In the genomic region with DNA sequence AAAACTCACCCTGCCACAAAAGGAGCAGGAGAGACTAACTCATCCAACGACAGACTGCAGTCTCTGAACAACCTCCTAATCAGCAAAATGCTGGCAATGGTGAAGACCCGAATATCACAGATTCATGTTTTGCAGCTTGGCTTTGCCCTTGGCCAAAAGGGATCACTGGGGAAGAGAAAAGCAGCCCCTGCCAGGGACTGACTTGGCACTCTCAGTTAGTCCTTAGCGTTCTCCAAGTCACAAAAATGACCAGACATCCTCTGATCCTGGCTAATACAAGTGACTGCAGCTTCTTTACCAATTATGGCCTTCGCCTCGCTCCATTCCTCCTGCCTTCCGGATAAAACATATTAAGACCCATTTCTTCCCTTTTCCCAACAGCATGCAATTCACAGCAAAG, we compare ENCODE assay signal across 30 cellular contexts. TPM values are rescaled to one million over a fixed set of nuclear protein-coding genes. Genes with fewer than 3 reads are reported as not detected.
"Had no signal": no experiment of that assay in that cellular context is flagged by ENCODE, and none has a peak within 500 bp of the region (broad histone marks: within the 10 kb centered on the region; RNA-seq: fewer than 3 reads in every experiment).

No MANE protein-coding gene starts in this region.

- H3K4me3 ChIP-seq: adrenal gland, body of pancreas, esophagus squamous epithelium, gastroesophageal sphincter had no signal

- H3K4me3 Mint-ChIP-seq: activated CD4-positive, alpha-beta memory T cell treated with anti-CD3 and anti-CD28 coated beads for 36 hours; activated CD4-positive, alpha-beta T cell treated with anti-CD3 and anti-CD28 coated beads for 36 hours; activated CD4-positive, alpha-beta T cell treated with anti-CD3 and anti-CD28 coated beads, Interleukin-2, amount 10 ng/mL, durations not matched to agents 24 days and 14 days; activated CD8-positive, alpha-beta memory T cell treated with anti-CD3 and anti-CD28 coated beads, Interleukin-2, amount 10 ng/mL, durations not matched to agents 7 days and 5 days; activated CD8-positive, alpha-beta T cell treated with anti-CD3 and anti-CD28 coated beads, Interleukin-2, amount 10 ng/mL, durations not matched to agents 7 days and 5 days; activated naive CD4-positive, alpha-beta T cell treated with anti-CD3 and anti-CD28 coated beads for 36 hours; activated naive CD4-positive, alpha-beta T cell treated with anti-CD3 and anti-CD28 coated beads, Interleukin-2, amount 50 U/mL, for 24 hours; activated naive CD8-positive, alpha-beta T cell treated with anti-CD3 and anti-CD28 coated beads for 36 hours; activated naive CD8-positive, alpha-beta T cell treated with anti-CD3 and anti-CD28 coated beads, Interleukin-2, amount 50 U/mL, for 24 hours; activated T-helper 1 cell treated with anti-CD3 and anti-CD28 coated beads, Interleukin-12 subunit alpha, Interleukin-12 subunit beta, Interleukin-2, Interleukin-4 antibody, amounts not matched to agents 30 ng/mL and 10 ng/mL and 1 ng/mL, durations not matched to agents 14 hours and 24 hours and 36 hours; effector memory CD8-positive, alpha-beta T cell had no signal

- H3K36me3 ChIP-seq: adrenal gland, esophagus squamous epithelium, gastroesophageal sphincter had no signal

- ATAC-seq: activated CD4-positive, alpha-beta T cell treated with anti-CD3 and anti-CD28 coated beads for 36 hours; activated CD8-positive, alpha-beta memory T cell treated with anti-CD3 and anti-CD28 coated beads, Interleukin-2, amount 10 ng/mL, durations not matched to agents 7 days and 5 days; activated CD8-positive, alpha-beta T cell treated with anti-CD3 and anti-CD28 coated beads, Interleukin-2, amount 10 ng/mL, durations not matched to agents 7 days and 5 days; activated naive CD8-positive, alpha-beta T cell treated with anti-CD3 and anti-CD28 coated beads, Interleukin-2, amount 50 U/mL, for 24 hours; body of pancreas; effector memory CD8-positive, alpha-beta T cell; gastroesophageal sphincter had no signal

- H3K9me3 ChIP-seq: adrenal gland, body of pancreas, esophagus squamous epithelium, gastroesophageal sphincter had no signal

- H3K27ac Mint-ChIP-seq: activated CD4-positive, alpha-beta memory T cell treated with anti-CD3 and anti-CD28 coated beads for 36 hours; activated CD4-positive, alpha-beta T cell treated with anti-CD3 and anti-CD28 coated beads for 36 hours; activated CD4-positive, alpha-beta T cell treated with anti-CD3 and anti-CD28 coated beads, Interleukin-2, amount 10 ng/mL, durations not matched to agents 24 days and 14 days; activated CD8-positive, alpha-beta memory T cell treated with anti-CD3 and anti-CD28 coated beads, Interleukin-2, amount 10 ng/mL, durations not matched to agents 7 days and 5 days; activated CD8-positive, alpha-beta T cell treated with anti-CD3 and anti-CD28 coated beads, Interleukin-2, amount 10 ng/mL, durations not matched to agents 7 days and 5 days; activated naive CD4-positive, alpha-beta T cell treated with anti-CD3 and anti-CD28 coated beads for 36 hours; activated naive CD4-positive, alpha-beta T cell treated with anti-CD3 and anti-CD28 coated beads, Interleukin-2, amount 50 U/mL, for 24 hours; activated naive CD8-positive, alpha-beta T cell treated with anti-CD3 and anti-CD28 coated beads for 36 hours; activated naive CD8-positive, alpha-beta T cell treated with anti-CD3 and anti-CD28 coated beads, Interleukin-2, amount 50 U/mL, for 24 hours; activated T-helper 1 cell treated with anti-CD3 and anti-CD28 coated beads, Interleukin-12 subunit alpha, Interleukin-12 subunit beta, Interleukin-2, Interleukin-4 antibody, amounts not matched to agents 30 ng/mL and 10 ng/mL and 1 ng/mL, durations not matched to agents 14 hours and 24 hours and 36 hours; activated T-helper 2 cell treated with anti-CD3 and anti-CD28 coated beads, Interferon-gamma antibody, Interleukin-2, Interleukin-4, amounts not matched to agents 10 μg/mL and 5 μg/mL and 100 μg/mL, durations not matched to agents 14 hours and 24 hours and 36 hours; effector memory CD8-positive, alpha-beta T cell had no signal

- H3K4me1 ChIP-seq: adrenal gland, body of pancreas, esophagus squamous epithelium, gastroesophageal sphincter had no signal

- H3K4me1 Mint-ChIP-seq: activated CD4-positive, alpha-beta T cell treated with anti-CD3 and anti-CD28 coated beads for 36 hours; activated CD8-positive, alpha-beta memory T cell treated with anti-CD3 and anti-CD28 coated beads, Interleukin-2, amount 10 ng/mL, durations not matched to agents 7 days and 5 days; activated naive CD4-positive, alpha-beta T cell treated with anti-CD3 and anti-CD28 coated beads, Interleukin-2, amount 50 U/mL, for 24 hours; activated naive CD8-positive, alpha-beta T cell treated with anti-CD3 and anti-CD28 coated beads for 36 hours had no signal

- H3K9me3 Mint-ChIP-seq: activated CD4-positive, alpha-beta memory T cell treated with anti-CD3 and anti-CD28 coated beads for 36 hours; activated CD4-positive, alpha-beta T cell treated with anti-CD3 and anti-CD28 coated beads, Interleukin-2, amount 10 ng/mL, durations not matched to agents 24 days and 14 days; activated naive CD4-positive, alpha-beta T cell treated with anti-CD3 and anti-CD28 coated beads for 36 hours; activated naive CD4-positive, alpha-beta T cell treated with anti-CD3 and anti-CD28 coated beads, Interleukin-2, amount 50 U/mL, for 24 hours; activated naive CD8-positive, alpha-beta T cell treated with anti-CD3 and anti-CD28 coated beads for 36 hours; activated naive CD8-positive, alpha-beta T cell treated with anti-CD3 and anti-CD28 coated beads, Interleukin-2, amount 50 U/mL, for 24 hours; activated T-helper 1 cell treated with anti-CD3 and anti-CD28 coated beads, Interleukin-12 subunit alpha, Interleukin-12 subunit beta, Interleukin-2, Interleukin-4 antibody, amounts not matched to agents 30 ng/mL and 10 ng/mL and 1 ng/mL, durations not matched to agents 14 hours and 24 hours and 36 hours; activated T-helper 2 cell treated with anti-CD3 and anti-CD28 coated beads, Interferon-gamma antibody, Interleukin-2, Interleukin-4, amounts not matched to agents 10 μg/mL and 5 μg/mL and 100 μg/mL, durations not matched to agents 14 hours and 24 hours and 36 hours; effector memory CD8-positive, alpha-beta T cell had no signal

- H3K36me3 Mint-ChIP-seq: activated CD4-positive, alpha-beta memory T cell treated with anti-CD3 and anti-CD28 coated beads for 36 hours; activated CD8-positive, alpha-beta memory T cell treated with anti-CD3 and anti-CD28 coated beads, Interleukin-2, amount 10 ng/mL, durations not matched to agents 7 days and 5 days; activated naive CD4-positive, alpha-beta T cell treated with anti-CD3 and anti-CD28 coated beads, Interleukin-2, amount 50 U/mL, for 24 hours; activated naive CD8-positive, alpha-beta T cell treated with anti-CD3 and anti-CD28 coated beads for 36 hours had no signal

- H3K27ac ChIP-seq: body of pancreas, epithelial cell of prostate, esophagus squamous epithelium, gastroesophageal sphincter had no signal

- H3K27me3 ChIP-seq: adrenal gland, body of pancreas had no signal

- DNase-seq: activated CD4-positive, alpha-beta memory T cell treated with anti-CD3 and anti-CD28 coated beads for 36 hours; activated CD4-positive, alpha-beta T cell treated with anti-CD3 and anti-CD28 coated beads for 36 hours; activated CD4-positive, alpha-beta T cell treated with anti-CD3 and anti-CD28 coated beads, Interleukin-2, amount 10 ng/mL, durations not matched to agents 24 days and 14 days; activated CD4-positive, CD25-positive, alpha-beta regulatory T cell; activated CD4-positive, CD25-positive, alpha-beta regulatory T cell treated with anti-CD3 and anti-CD28 coated beads, Interleukin-2, amount 50 U/mL, for 72 hours; activated CD8-positive, alpha-beta memory T cell treated with anti-CD3 and anti-CD28 coated beads, Interleukin-2, amount 10 ng/mL, durations not matched to agents 7 days and 5 days; activated CD8-positive, alpha-beta memory T cell treated with anti-CD3 and anti-CD28 coated beads, Interleukin-2, amount 50 U/mL, for 4 hours; activated CD8-positive, alpha-beta T cell treated with anti-CD3 and anti-CD28 coated beads, Interleukin-2, amount 10 ng/mL, durations not matched to agents 7 days and 5 days; activated effector memory CD4-positive, alpha-beta T cell treated with anti-CD3 and anti-CD28 coated beads, Interleukin-2, amount 50 U/mL, for 16 hours; activated naive CD4-positive, alpha-beta T cell treated with anti-CD3 and anti-CD28 coated beads for 36 hours; activated naive CD8-positive, alpha-beta T cell treated with anti-CD3 and anti-CD28 coated beads for 36 hours; activated naive CD8-positive, alpha-beta T cell treated with anti-CD3 and anti-CD28 coated beads, Interleukin-2, amount 50 U/mL, for 24 hours; activated T-cell treated with anti-CD3 and anti-CD28 coated beads, Interleukin-2, amount 50 U/mL, for 1 hour; activated T-cell treated with anti-CD3 and anti-CD28 coated beads, Interleukin-2, amount 50 U/mL, for 48 hours; adrenal gland; amygdala; body of pancreas; caudate nucleus; cortex of kidney; dermis blood vessel endothelial cell; effector CD4-positive, alpha-beta T cell; effector memory CD8-positive, alpha-beta T cell; esophagus squamous epithelium; foreskin melanocyte; T-helper 2 cell had no signal

RNA-seq across cellular contexts. Expression of gene CHST1, which starts 22.4 kb away (rescaled TPM):
- total RNA-seq: activated CD8-positive, alpha-beta T cell treated with anti-CD3 and anti-CD28 coated beads, Interleukin-2, amount 10 ng/mL, durations not matched to agents 7 days and 5 days; activated naive CD4-positive, alpha-beta T cell treated with anti-CD3 and anti-CD28 coated beads for 36 hours; activated naive CD8-positive, alpha-beta T cell treated with anti-CD3 and anti-CD28 coated beads for 36 hours had no signal
